In the genomic region with DNA sequence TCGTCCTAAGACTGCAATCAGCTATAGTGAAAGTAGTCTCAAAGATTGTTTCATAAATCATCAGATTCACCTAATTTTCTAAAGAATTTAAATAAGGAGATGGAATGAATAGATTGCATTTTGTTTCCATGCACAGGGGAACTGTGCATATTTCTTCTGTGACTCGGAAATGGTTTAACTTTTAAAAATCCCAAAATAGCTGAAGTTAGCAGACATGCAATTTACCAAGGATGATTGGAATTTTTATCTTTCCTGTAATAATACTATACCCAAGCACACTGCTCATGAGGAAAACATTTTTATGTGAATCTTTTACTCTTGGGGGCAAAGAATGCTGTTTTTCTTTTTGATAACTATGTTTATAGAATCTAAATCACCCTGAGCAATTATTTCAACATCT, we compare ENCODE assay signal across 25 cellular contexts. TPM values are rescaled to one million over a fixed set of nuclear protein-coding genes. Genes with fewer than 3 reads are reported as not detected.
DNase-seq lines count a peak whose midpoint lies in the region; ATAC-seq and TF ChIP-seq lines count a peak whose summit lies in the region.
"Had no signal": no experiment of that assay in that cellular context is flagged by ENCODE, and none has a peak within 500 bp of the region (broad histone marks: within the 10 kb centered on the region; RNA-seq: fewer than 3 reads in every experiment).

No MANE protein-coding gene starts in this region.

- peak overlapping the region; percentile 69 for H3K4me3 Mint-ChIP-seq in HFFc6
- H3K4me3 Mint-ChIP-seq in T-helper 17 cell = no peak overlapping the region
- H3K4me3 Mint-ChIP-seq: activated naive CD4-positive, alpha-beta T cell treated with anti-CD3 and anti-CD28 coated beads, Interleukin-2, amount 50 U/mL, for 24 hours; naive thymus-derived CD4-positive, alpha-beta T cell had no signal

- H3K4me1 ChIP-seq in A673 (ENCODE audit: insufficient read depth, low read length, poor library complexity, severe bottlenecking) = peaks cover 6% of the 10 kb centered on the region
- no peaks in the 10 kb centered on the region for H3K4me1 ChIP-seq in hepatocyte (ENCODE audit: insufficient read depth)
- no peaks in the 10 kb centered on the region for H3K4me1 ChIP-seq in sigmoid colon
- H3K4me1 ChIP-seq: tibial nerve had no signal

- H3K36me3 ChIP-seq in A673 (ENCODE audit: insufficient read depth, low read length, poor library complexity, severe bottlenecking) (no peaks in the 10 kb centered on the region), hepatocyte (replicated peaks; ENCODE audit: insufficient read depth, low read depth) (no peaks in the 10 kb centered on the region), sigmoid colon (no peaks in the 10 kb centered on the region)
- H3K36me3 ChIP-seq: HAP-1 had no signal

- H3K27ac Mint-ChIP-seq in HFFc6 (peak overlapping the region; percentile 79), T-helper 17 cell (no peak overlapping the region)
- H3K27ac Mint-ChIP-seq: activated naive CD4-positive, alpha-beta T cell treated with anti-CD3 and anti-CD28 coated beads, Interleukin-2, amount 50 U/mL, for 24 hours; naive thymus-derived CD4-positive, alpha-beta T cell had no signal

- peak overlapping the region; percentile 2 for H3K4me2 ChIP-seq in hepatocyte

- POLR2A ChIA-PET in A673 (lab: Charles Lee; ENCODE audit: low non-redundant PET) = no interaction called here

- peaks cover 56% of the 10 kb centered on the region for H3K36me3 Mint-ChIP-seq in HFFc6 (ENCODE audit: low read depth)
- H3K36me3 Mint-ChIP-seq in T-helper 17 cell (ENCODE audit: low read depth) = peaks cover 2% of the 10 kb centered on the region

- no TSS peak for BruUV-seq in A673 (replicated peaks; lab: Mats Ljungman, UMichigan)

- no peak overlapping the region for H2AFZ ChIP-seq in hepatocyte

- H3K27ac ChIP-seq in A673 (ENCODE audit: low read depth, low read length, poor library complexity, severe bottlenecking) (peak overlapping the region; percentile 0), hepatocyte (no peak overlapping the region), sigmoid colon (no peak overlapping the region)
- H3K27ac ChIP-seq: epithelial cell of prostate, tibial nerve had no signal

- no peaks in the 10 kb centered on the region for H4K20me1 ChIP-seq in hepatocyte (ENCODE audit: insufficient read depth, poor library complexity, severe bottlenecking)

- intact Hi-C loops in A673 (cut with micrococcal nuclease; ENCODE audit: unreplicated experiment) (no loop called here), sigmoid colon (cut with DNase I) (no loop called here)

- DNase-seq in A673 (ENCODE audit: low spot score) (peak; percentile 43), HFFc6 (peak; percentile 74), amniotic stem cell (lab: John Stamatoyannopoulos, UW) (peak; percentile 17), hepatocyte (ENCODE audit: low spot score) (no peak), sigmoid colon (no peak), T-helper 17 cell (no peak)
- no peak for DNase-seq in activated naive CD4-positive, alpha-beta T cell treated with Interleukin-2 at 50 U/mL for 16 hours
- DNase-seq: 8988T; activated CD4-positive, alpha-beta T cell treated with anti-CD3 and anti-CD28 coated beads for 1 hour; activated CD8-positive, alpha-beta memory T cell treated with anti-CD3 and anti-CD28 coated beads, Interleukin-2, amount 50 U/mL, for 48 hours; Calu3; cerebellar nuclear complex; KG1; naive thymus-derived CD4-positive, alpha-beta T cell; NCI-H1436; NCI-H446 treated with DMSO at 0.1 percent for 48 hours; OCI-M1; retina; stimulated activated CD4-positive, alpha-beta T cell treated with anti-CD3 and anti-CD28 coated beads, Interleukin-4, amount 100 ng/mL, for 1 hour had no signal

- no peaks in the 10 kb centered on the region for H3K9me2 ChIP-seq in hepatocyte (replicated peaks; ENCODE audit: insufficient read depth)

- no peaks in the 10 kb centered on the region for H3K9me3 ChIP-seq in A673 (ENCODE audit: low read depth, low read length, poor library complexity, severe bottlenecking)
- H3K9me3 ChIP-seq in hepatocyte (ENCODE audit: low read depth) = no peaks in the 10 kb centered on the region
- H3K9me3 ChIP-seq in sigmoid colon = no peaks in the 10 kb centered on the region
- H3K9me3 ChIP-seq in T-helper 17 cell (ENCODE audit: control insufficient read depth, low read length, poor library complexity, severe bottlenecking) = no peaks in the 10 kb centered on the region
- H3K9me3 ChIP-seq: HAP-1, tibial nerve had no signal

- no peak for TF ChIP-seq POLR2A in sigmoid colon (IDR thresholded peaks at IDR 0.05)

- CTCF ChIA-PET in A673 (lab: Charles Lee) = no interaction called here

- no peak for TF ChIP-seq EP300 in sigmoid colon (IDR thresholded peaks at IDR 0.05)

- H3K4me3 ChIP-seq in A673 (ENCODE audit: low read depth, low read length, poor library complexity, severe bottlenecking) (no peak overlapping the region), hepatocyte (no peak overlapping the region), sigmoid colon (no peak overlapping the region)
- H3K4me3 ChIP-seq: HAP-1, tibial nerve had no signal

- TF ChIP-seq CTCF in A673 (conservative IDR thresholded peaks at IDR 0.05; ENCODE audit: low read depth, low read length) (no peak), HFFc6 (IDR thresholded peaks at IDR 0.05) (no peak), hepatocyte (IDR thresholded peaks at IDR 0.05; ENCODE audit: poor library complexity) (no peak), sigmoid colon (IDR thresholded peaks at IDR 0.05) (no peak)

- 64% methylated on average over 2 of the region's 2 CpGs for WGBS in hepatocyte (ENCODE audit: low lambda C conversion rate, missing lambda C conversion rate)
- 93 to 94% methylated on average over 2 of the region's 2 CpGs for WGBS in sigmoid colon, 2 donors

- no peaks in the 10 kb centered on the region for H3K27me3 ChIP-seq in A673 (replicated peaks; ENCODE audit: insufficient read depth, low read depth, low read length, poor library complexity)
- H3K27me3 ChIP-seq in hepatocyte = no peaks in the 10 kb centered on the region
- no peaks in the 10 kb centered on the region for H3K27me3 ChIP-seq in sigmoid colon
- H3K27me3 ChIP-seq: tibial nerve had no signal

- H3K27me3 Mint-ChIP-seq in HFFc6 (ENCODE audit: insufficient read depth) = no peaks in the 10 kb centered on the region
- H3K27me3 Mint-ChIP-seq in T-helper 17 cell = no peaks in the 10 kb centered on the region
- H3K27me3 Mint-ChIP-seq: activated naive CD4-positive, alpha-beta T cell treated with anti-CD3 and anti-CD28 coated beads, Interleukin-2, amount 50 U/mL, for 24 hours; naive thymus-derived CD4-positive, alpha-beta T cell had no signal

- peaks cover 89% of the 10 kb centered on the region for H3K4me1 Mint-ChIP-seq in HFFc6 (ENCODE audit: low read depth)
- no peaks in the 10 kb centered on the region for H3K4me1 Mint-ChIP-seq in T-helper 17 cell
- H3K4me1 Mint-ChIP-seq: activated naive CD4-positive, alpha-beta T cell treated with anti-CD3 and anti-CD28 coated beads, Interleukin-2, amount 50 U/mL, for 24 hours; naive thymus-derived CD4-positive, alpha-beta T cell had no signal

- peaks cover 4% of the 10 kb centered on the region for H3K9me3 Mint-ChIP-seq in HFFc6
- H3K9me3 Mint-ChIP-seq: activated naive CD4-positive, alpha-beta T cell treated with anti-CD3 and anti-CD28 coated beads, Interleukin-2, amount 50 U/mL, for 24 hours had no signal

- ATAC-seq in HG02852 (IDR thresholded peaks at IDR 0.05; ENCODE audit: unreplicated experiment) (no peak), T-helper 17 cell (no peak)
- ATAC-seq: left lobe of liver; naive thymus-derived CD4-positive, alpha-beta T cell had no signal

- H3K79me2 ChIP-seq in hepatocyte = no peaks in the 10 kb centered on the region

RNA-seq across cellular contexts. Expression of gene LMO7, which starts 15.0 kb away (rescaled TPM):
- 20.3 and 20.7 TPM in 2 replicates for total RNA-seq in A673 (2021)
- total RNA-seq in HFFc6 (2021; fragmentation: NEBNext Ultra II Directional; extraction: Animal tissue kit (Norgen Biotek cat#: 25700)) = 100 to 1,000 TPM; 682 to 843 (median 813) TPM
- total RNA-seq in hepatocyte = 105 and 125 TPM in 2 replicates
- 47.2 and 58.1 TPM in 2 replicates for polyA plus RNA-seq in hepatocyte
- 10 to 100 TPM in 2 of 4 donors, 1 to 10 TPM in 2; 5.0 to 19.4 (median 10.2) TPM for total RNA-seq in sigmoid colon
- polyA plus RNA-seq in sigmoid colon = 10 to 100 TPM; 39.0 to 66.4 (median 56.6) TPM
- 10 to 100 TPM; 10.2 to 12.3 TPM for total RNA-seq in T-helper 17 cell

Comparison
In these comparisons a context has a peak if more than half of its experiments do, and no peak if none do; other contexts are left out.
1. DNase-seq: peak in A673 (single experiment), HFFc6 (single experiment) and amniotic stem cell (single experiment); none in hepatocyte (single experiment), sigmoid colon (single experiment), activated naive CD4-positive, alpha-beta T cell treated with Interleukin-2 at 50 U/mL for 16 hours (single experiment) and T-helper 17 cell (0 of 3).